In the genomic region with DNA sequence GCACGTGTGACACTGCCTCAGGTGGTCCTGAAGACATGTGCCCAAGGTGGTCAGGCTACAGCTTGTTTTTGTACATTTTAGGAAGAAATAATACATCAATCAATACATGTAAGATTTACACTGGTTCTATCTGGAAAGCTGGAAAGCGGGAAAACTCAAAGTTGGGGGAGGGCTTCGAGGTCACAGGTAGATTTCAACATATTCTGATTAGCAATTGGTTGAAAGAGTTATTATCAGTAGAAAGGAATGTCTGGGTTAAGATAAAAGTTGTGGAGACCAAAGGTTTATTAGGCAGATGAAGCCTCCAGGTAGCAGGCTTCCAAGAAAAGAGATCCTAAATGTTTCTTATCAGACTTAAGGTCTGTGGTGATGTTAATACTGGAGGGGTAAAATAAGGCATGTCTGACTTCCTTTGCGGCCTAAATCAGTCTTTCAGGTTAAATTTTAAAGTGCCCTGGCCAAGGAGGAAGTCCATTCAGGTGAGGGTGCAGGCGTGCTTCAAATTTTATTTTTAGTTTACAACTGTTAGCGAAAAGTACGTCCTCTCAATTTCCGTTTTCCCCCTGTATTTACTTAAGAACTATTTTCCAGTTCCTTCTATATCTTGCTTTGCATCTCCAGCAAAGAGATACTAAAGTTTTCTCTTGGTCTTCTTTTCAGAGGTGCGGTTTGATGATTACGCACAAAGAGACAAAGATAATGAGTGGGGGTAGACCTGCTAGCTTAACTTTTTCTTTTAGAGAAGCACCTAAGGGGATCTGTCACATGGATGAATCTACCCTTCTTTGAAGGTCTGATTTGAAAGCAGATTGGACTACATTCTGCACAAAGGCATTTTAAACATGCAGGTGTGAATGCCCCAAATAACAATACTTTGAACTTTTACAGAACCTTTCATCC, we compare ENCODE assay signal across 26 cellular contexts.
DNase-seq lines count a peak whose midpoint lies in the region; ATAC-seq lines count a peak whose summit lies in the region.
"Had no signal": no experiment of that assay in that cellular context is flagged by ENCODE, and none has a peak within 500 bp of the region (broad histone marks: within the 10 kb centered on the region; RNA-seq: fewer than 3 reads in every experiment).

No MANE protein-coding gene starts in this region.

- POLR2A ChIA-PET in CD8-positive, alpha-beta memory T cell (lab: Charles Lee) = no interaction called here
- POLR2A ChIA-PET in T-cell (lab: Charles Lee) = interaction anchor here (0.6 to 1.2 kb wide), 3 partner anchors 14 to 270 kb away, joined by 3 to 11 read pairs (median 3); no protein-coding TSS in a partner anchor

- H3K4me1 Mint-ChIP-seq in T-helper 1 cell treated with Interleukin-12 subunit alpha and Interleukin-12 subunit beta and Interleukin-4 antibody, amounts not matched to agents 30 μg/mL and 1 μg/mL, for 36 hours (ENCODE audit: low read depth) = peaks cover 15% of the 10 kb centered on the region
- H3K4me1 Mint-ChIP-seq in CD8-positive, alpha-beta memory T cell = peaks cover 0 to 10% (median 0%) of the 10 kb centered on the region in 3 donors
- H3K4me1 Mint-ChIP-seq in T-cell = peaks cover 13 to 15% (median 14%) of the 10 kb centered on the region in 3 donors
- peaks cover 19% of the 10 kb centered on the region for H3K4me1 Mint-ChIP-seq in activated naive CD8-positive, alpha-beta T cell treated with anti-CD3 and anti-CD28 coated beads, Interleukin-2, amount 50 U/mL, for 24 hours
- H3K4me1 Mint-ChIP-seq: immature natural killer cell had no signal

- peak; percentile 52 to 97 (median 64) for ATAC-seq in T-cell (replicated peaks in 1 of 4)
- ATAC-seq in activated naive CD8-positive, alpha-beta T cell treated with anti-CD3 and anti-CD28 coated beads, Interleukin-2, amount 50 U/mL, for 24 hours = no peak
- ATAC-seq: esophagus mucosa, foreskin keratinocyte had no signal

- peak overlapping the region; percentile 21 for H3K4me3 Mint-ChIP-seq in T-helper 1 cell treated with Interleukin-12 subunit alpha and Interleukin-12 subunit beta and Interleukin-4 antibody, amounts not matched to agents 30 μg/mL and 1 μg/mL, for 36 hours
- H3K4me3 Mint-ChIP-seq in CD8-positive, alpha-beta memory T cell = no peak overlapping the region
- H3K4me3 Mint-ChIP-seq in T-cell = peak overlapping the region in 1 of 3 donors; percentile 14
- no peak overlapping the region for H3K4me3 Mint-ChIP-seq in activated naive CD8-positive, alpha-beta T cell treated with anti-CD3 and anti-CD28 coated beads, Interleukin-2, amount 50 U/mL, for 24 hours
- H3K4me3 Mint-ChIP-seq: immature natural killer cell had no signal

- H3K27ac Mint-ChIP-seq in T-helper 1 cell treated with Interleukin-12 subunit alpha and Interleukin-12 subunit beta and Interleukin-4 antibody, amounts not matched to agents 30 μg/mL and 1 μg/mL, for 36 hours = peak overlapping the region; percentile 49
- H3K27ac Mint-ChIP-seq in CD8-positive, alpha-beta memory T cell = peak overlapping the region in 5 of 8 donors; percentile 6 to 56 (median 22)
- peak overlapping the region; percentile 75 to 85 for H3K27ac Mint-ChIP-seq in T-cell
- peak overlapping the region; percentile 74 for H3K27ac Mint-ChIP-seq in activated naive CD8-positive, alpha-beta T cell treated with anti-CD3 and anti-CD28 coated beads, Interleukin-2, amount 50 U/mL, for 24 hours

- no peak overlapping the region for H3K4me3 ChIP-seq in CD8-positive, alpha-beta memory T cell (ENCODE audit: low read length)
- H3K4me3 ChIP-seq: adrenal gland, GM23248, SJSA1 had no signal

- H3K27me3 ChIP-seq in CD8-positive, alpha-beta memory T cell (ENCODE audit: insufficient read depth, low read length, poor library complexity, severe bottlenecking) = no peaks in the 10 kb centered on the region
- H3K27me3 ChIP-seq: adrenal gland, brain microvascular endothelial cell, foreskin keratinocyte, SJSA1 had no signal

- CTCF ChIA-PET in CD8-positive, alpha-beta memory T cell (lab: Charles Lee) = interaction anchor here (1.1 to 1.4 kb wide), 3 partner anchors 12 to 219 kb away, joined by 3 read pairs; no protein-coding TSS in a partner anchor
- CTCF ChIA-PET in T-cell (lab: Charles Lee) = interaction anchor here (0.9 to 3.3 kb wide), 2 partner anchors 12 kb away, joined by 3 to 9 read pairs; no protein-coding TSS in a partner anchor

- H3K4me1 ChIP-seq in CD8-positive, alpha-beta memory T cell (ENCODE audit: insufficient read depth, low read length) = peaks cover 9% of the 10 kb centered on the region
- H3K4me1 ChIP-seq: adrenal gland had no signal

- no peak overlapping the region for H3K27ac ChIP-seq in CD8-positive, alpha-beta memory T cell (ENCODE audit: low read depth, low read length)
- H3K27ac ChIP-seq: 22Rv1, adrenal gland, brain microvascular endothelial cell, foreskin keratinocyte, GM23248, SJSA1, VCaP had no signal

- no peaks in the 10 kb centered on the region for H3K9me3 Mint-ChIP-seq in T-helper 1 cell treated with Interleukin-12 subunit alpha and Interleukin-12 subunit beta and Interleukin-4 antibody, amounts not matched to agents 30 μg/mL and 1 μg/mL, for 36 hours
- no peaks in the 10 kb centered on the region for H3K9me3 Mint-ChIP-seq in CD8-positive, alpha-beta memory T cell
- H3K9me3 Mint-ChIP-seq in T-cell = no peaks in the 10 kb centered on the region
- no peaks in the 10 kb centered on the region for H3K9me3 Mint-ChIP-seq in activated naive CD8-positive, alpha-beta T cell treated with anti-CD3 and anti-CD28 coated beads, Interleukin-2, amount 50 U/mL, for 24 hours
- H3K9me3 Mint-ChIP-seq: immature natural killer cell had no signal

- no peaks in the 10 kb centered on the region for H3K9me3 ChIP-seq in CD8-positive, alpha-beta memory T cell (ENCODE audit: low read length)
- H3K9me3 ChIP-seq: adrenal gland, SJSA1 had no signal

- DNase-seq in T-helper 1 cell (no peak), T-cell (peak in 1 of 34 experiments; percentile 5), GM03348 (ENCODE audit: low spot score) (no peak), OCI-M1 (lab: John Stamatoyannopoulos, UW) (no peak), cerebellar cortex (ENCODE audit: low spot score) (no peak)
- peak in 2 of 5 donors; percentile 1 to 53 for DNase-seq in CD8-positive, alpha-beta memory T cell
- DNase-seq in activated naive CD8-positive, alpha-beta T cell treated with anti-CD3 and anti-CD28 coated beads, Interleukin-2, amount 50 U/mL, for 24 hours = no peak
- DNase-seq: activated CD4-positive, alpha-beta T cell treated with anti-CD3 and anti-CD28 coated beads, Interleukin-2, amount 50 U/mL, for 4 hours; adrenal gland; brain microvascular endothelial cell; effector memory CD4-positive, alpha-beta T cell; foreskin keratinocyte; GM23248; hippocampal formation; immature natural killer cell; KG1; mesendoderm; NCI-H146; NCI-H526; occipital lobe; stimulated activated CD8-positive, alpha-beta memory T cell treated with anti-CD3 and anti-CD28 coated beads, Interleukin-4, amount 100 ng/mL, for 48 hours had no signal

- H3K27me3 Mint-ChIP-seq in T-helper 1 cell treated with Interleukin-12 subunit alpha and Interleukin-12 subunit beta and Interleukin-4 antibody, amounts not matched to agents 30 μg/mL and 1 μg/mL, for 36 hours (ENCODE audit: low read depth) = no peaks in the 10 kb centered on the region
- no peaks in the 10 kb centered on the region for H3K27me3 Mint-ChIP-seq in CD8-positive, alpha-beta memory T cell
- H3K27me3 Mint-ChIP-seq in T-cell = no peaks in the 10 kb centered on the region
- no peaks in the 10 kb centered on the region for H3K27me3 Mint-ChIP-seq in activated naive CD8-positive, alpha-beta T cell treated with anti-CD3 and anti-CD28 coated beads, Interleukin-2, amount 50 U/mL, for 24 hours

- H3K36me3 Mint-ChIP-seq in T-helper 1 cell treated with Interleukin-12 subunit alpha and Interleukin-12 subunit beta and Interleukin-4 antibody, amounts not matched to agents 30 μg/mL and 1 μg/mL, for 36 hours (ENCODE audit: low read depth) = no peaks in the 10 kb centered on the region
- no peaks in the 10 kb centered on the region for H3K36me3 Mint-ChIP-seq in CD8-positive, alpha-beta memory T cell
- no peaks in the 10 kb centered on the region for H3K36me3 Mint-ChIP-seq in T-cell
- no peaks in the 10 kb centered on the region for H3K36me3 Mint-ChIP-seq in activated naive CD8-positive, alpha-beta T cell treated with anti-CD3 and anti-CD28 coated beads, Interleukin-2, amount 50 U/mL, for 24 hours (ENCODE audit: low read depth)
- H3K36me3 Mint-ChIP-seq: immature natural killer cell had no signal

- no peaks in the 10 kb centered on the region for H3K36me3 ChIP-seq in CD8-positive, alpha-beta memory T cell (ENCODE audit: insufficient read depth, low read length)
- H3K36me3 ChIP-seq: adrenal gland, brain microvascular endothelial cell, SJSA1 had no signal

Comparison
In these comparisons a context has a peak if more than half of its experiments do, and no peak if none do; other contexts are left out.
1. H3K27ac Mint-ChIP-seq: peak in every context shown above with its lines; median percentile 80 in T-cell; 74 in activated naive CD8-positive, alpha-beta T cell treated with anti-CD3 and anti-CD28 coated beads, Interleukin-2, amount 50 U/mL, for 24 hours; 49 in T-helper 1 cell treated with Interleukin-12 subunit alpha and Interleukin-12 subunit beta and Interleukin-4 antibody, amounts not matched to agents 30 μg/mL and 1 μg/mL, for 36 hours; 22 in CD8-positive, alpha-beta memory T cell.